In genomic region chrX:22192419-22193086, GRCh38 we compare ENCODE assay signal across 8 cellular contexts.
DNase-seq lines count a peak whose midpoint lies in the region; ATAC-seq lines count a peak whose summit lies in the region.

No MANE protein-coding gene starts in this region.

- H3K36me3 Mint-ChIP-seq in activated CD4-positive, alpha-beta memory T cell treated with anti-CD3 and anti-CD28 coated beads, Interleukin-2, amount 10 ng/mL, durations not matched to agents 7 days and 5 days (ENCODE audit: low read depth): no peaks in the 10 kb centered on the region
- no peaks in the 10 kb centered on the region for H3K36me3 Mint-ChIP-seq in memory B cell

- H3K27ac Mint-ChIP-seq in activated CD4-positive, alpha-beta memory T cell treated with anti-CD3 and anti-CD28 coated beads, Interleukin-2, amount 10 ng/mL, durations not matched to agents 7 days and 5 days: no peak overlapping the region
- H3K27ac Mint-ChIP-seq in memory B cell: no peak overlapping the region

- H3K9me3 Mint-ChIP-seq in activated CD4-positive, alpha-beta memory T cell treated with anti-CD3 and anti-CD28 coated beads, Interleukin-2, amount 10 ng/mL, durations not matched to agents 7 days and 5 days: no peaks in the 10 kb centered on the region
- no peaks in the 10 kb centered on the region for H3K9me3 Mint-ChIP-seq in memory B cell

- CTCF ChIA-PET in activated CD4-positive, alpha-beta memory T cell treated with anti-CD3 and anti-CD28 coated beads, Interleukin-2, amount 10 ng/mL, durations not matched to agents 7 days and 5 days (lab: Charles Lee): interaction anchor here (1.8 kb wide), 1 partner anchor 207 kb away, joined by 7 read pairs; no protein-coding TSS in a partner anchor

- peaks cover 3% of the 10 kb centered on the region for H3K27me3 Mint-ChIP-seq in activated CD4-positive, alpha-beta memory T cell treated with anti-CD3 and anti-CD28 coated beads, Interleukin-2, amount 10 ng/mL, durations not matched to agents 7 days and 5 days
- H3K27me3 Mint-ChIP-seq in memory B cell: no peaks in the 10 kb centered on the region

- POLR2A ChIA-PET in activated CD4-positive, alpha-beta memory T cell treated with anti-CD3 and anti-CD28 coated beads, Interleukin-2, amount 10 ng/mL, durations not matched to agents 7 days and 5 days (lab: Charles Lee): no interaction called here

- H3K4me1 Mint-ChIP-seq in activated CD4-positive, alpha-beta memory T cell treated with anti-CD3 and anti-CD28 coated beads, Interleukin-2, amount 10 ng/mL, durations not matched to agents 7 days and 5 days: peaks cover 4% of the 10 kb centered on the region
- peaks cover 5% of the 10 kb centered on the region for H3K4me1 Mint-ChIP-seq in memory B cell

- peak; percentile 6 to 10 for DNase-seq in AML-193 (lab: John Stamatoyannopoulos, UW)
- peak; percentile 67 for DNase-seq in NCI-H526 treated with DMSO at 0.1 percent for 48 hours (lab: John Stamatoyannopoulos, UW)
- DNase-seq in activated CD4-positive, alpha-beta memory T cell treated with anti-CD3 and anti-CD28 coated beads, Interleukin-2, amount 10 ng/mL, durations not matched to agents 7 days and 5 days: peak; percentile 48
- DNase-seq in effector CD8-positive, alpha-beta T cell (lab: John Stamatoyannopoulos, UW): peak; percentile 19
- peak; percentile 34 to 52 for DNase-seq in memory B cell (ENCODE audit: low spot score in 2 of 2)
- peak; percentile 1 to 9 for DNase-seq in stimulated activated CD8-positive, alpha-beta memory T cell treated with anti-CD3 and anti-CD28 coated beads, Interleukin-2, amount 100 ng/mL, for 1 hour (ENCODE audit: low read depth in 2 of 2)

- ATAC-seq in GM18867 (IDR thresholded peaks at IDR 0.05; ENCODE audit: unreplicated experiment) (peak; percentile 97), HG03066 (IDR thresholded peaks at IDR 0.05; ENCODE audit: low read depth, unreplicated experiment) (peak; percentile 88), memory B cell (ENCODE audit: low read depth) (peak; percentile 51)

- no peak overlapping the region for H3K4me3 Mint-ChIP-seq in activated CD4-positive, alpha-beta memory T cell treated with anti-CD3 and anti-CD28 coated beads, Interleukin-2, amount 10 ng/mL, durations not matched to agents 7 days and 5 days
- H3K4me3 Mint-ChIP-seq in memory B cell: peak overlapping the region; percentile 68

Comparison
In these comparisons a context has a peak if more than half of its experiments do, and no peak if none do; other contexts are left out.
1. Peak in every context shown above with its lines: DNase-seq and ATAC-seq.
2. DNase-seq: peak in every context shown above with its lines; median percentile 67 in NCI-H526 treated with DMSO at 0.1 percent for 48 hours; 48 in activated CD4-positive, alpha-beta memory T cell treated with anti-CD3 and anti-CD28 coated beads, Interleukin-2, amount 10 ng/mL, durations not matched to agents 7 days and 5 days; 43 in memory B cell; 19 in effector CD8-positive, alpha-beta T cell; 8 in AML-193; 5 in stimulated activated CD8-positive, alpha-beta memory T cell treated with anti-CD3 and anti-CD28 coated beads, Interleukin-2, amount 100 ng/mL, for 1 hour.